In genomic region chr19:30083701-30084156, GRCh38 we compare ENCODE assay signal across 27 cellular contexts.
"Had no signal": no experiment of that assay in that cellular context is flagged by ENCODE, and none has a peak within 500 bp of the region (broad histone marks: within the 10 kb centered on the region; RNA-seq: fewer than 3 reads in every experiment).

No MANE protein-coding gene starts in this region.

- ATAC-seq: Panc1, T-cell had no signal

- H3K27me3 ChIP-seq: adrenal gland, SJSA1 had no signal

- H3K36me3 ChIP-seq: adrenal gland, SJSA1 had no signal

- H3K4me3 ChIP-seq: SJSA1 had no signal

- H3K27ac ChIP-seq: SJSA1 had no signal

- H3K9me3 ChIP-seq: adrenal gland, SJSA1 had no signal

- DNase-seq: activated CD4-positive, alpha-beta memory T cell treated with anti-CD3 and anti-CD28 coated beads for 36 hours; activated CD4-positive, alpha-beta T cell treated with anti-CD3 and anti-CD28 coated beads, Interleukin-2, amount 10 ng/mL, durations not matched to agents 7 days and 5 days; activated CD4-positive, CD25-positive, alpha-beta regulatory T cell; activated CD8-positive, alpha-beta memory T cell treated with anti-CD3 and anti-CD28 coated beads, Interleukin-2, amount 50 U/mL, for 48 hours; activated naive CD4-positive, alpha-beta T cell treated with anti-CD3 and anti-CD28 coated beads, Interleukin-2, amount 50 U/mL, for 16 hours; activated naive CD8-positive, alpha-beta T cell treated with anti-CD3 and anti-CD28 coated beads, Interleukin-2, amount 10 ng/mL, durations not matched to agents 7 days and 5 days; activated T-cell treated with anti-CD3 and anti-CD28 coated beads, Interleukin-2, amount 50 U/mL, for 1 hour; anterior cingulate cortex; caudate nucleus; Kasumi-1; KBM-7; NCI-H1092; NCI-H1417 treated with DMSO at 0.1 percent for 48 hours; NCI-H1694; NCI-H2029; NCI-H345; NCI-H510A; NCI-H526 treated with DMSO at 0.1 percent for 48 hours; NCI-H82; RPMI8226; SHP77; T-cell; T-helper 2 cell; T1000 had no signal

- H3K4me1 ChIP-seq: SJSA1 had no signal
